ENCODE assay signal across 1 cellular context in the genomic region with DNA sequence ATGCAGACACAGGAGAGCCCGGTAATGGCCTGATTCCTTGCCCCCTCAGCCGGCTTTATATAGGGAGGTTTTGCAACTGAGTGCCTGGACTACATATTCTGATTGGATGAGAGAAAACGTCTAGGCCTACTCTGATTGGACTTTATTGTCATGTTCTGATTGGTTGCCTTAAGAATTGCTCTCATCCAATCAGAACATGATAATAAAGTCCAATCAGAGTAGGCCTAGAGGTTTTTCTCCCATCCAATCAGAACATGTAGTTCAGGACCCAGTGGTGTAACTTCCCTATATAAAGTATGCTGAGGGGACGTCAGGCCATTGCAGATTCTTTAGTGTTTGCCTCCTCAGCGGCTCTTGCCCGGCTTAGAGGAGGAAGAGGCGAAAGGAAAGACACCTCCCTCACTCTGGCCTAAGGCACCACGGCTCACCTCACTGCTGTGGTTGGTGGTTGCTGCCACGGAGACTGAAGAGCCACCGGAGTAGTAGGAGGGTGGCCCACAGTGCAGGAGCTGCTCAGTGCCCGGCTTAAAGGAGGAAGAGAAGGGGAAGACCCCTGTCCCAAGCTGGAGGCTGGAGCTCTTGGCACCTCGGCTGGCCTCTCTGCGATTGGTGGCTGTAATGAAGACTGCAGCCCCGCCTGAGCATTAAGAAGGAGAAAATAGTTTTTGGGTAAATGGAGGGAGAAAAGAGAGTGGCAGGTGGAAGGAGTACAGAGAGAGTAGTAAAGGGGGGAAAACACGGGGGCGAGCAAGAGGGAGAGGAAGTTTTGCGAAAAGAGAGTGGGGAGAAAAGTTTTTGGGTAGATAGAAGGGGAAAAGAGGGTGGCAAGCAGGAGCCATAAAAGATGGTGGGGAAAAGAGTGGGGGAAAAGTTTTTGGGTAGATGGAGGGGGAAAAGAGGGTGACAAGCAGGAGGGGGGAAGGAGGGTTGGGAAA.
TF ChIP-seq lines count a peak whose summit lies in the region.

No MANE protein-coding gene starts in this region.

TF ChIP-seq in GM23338, 12 proteins besides CTCF, POLR2A, EP300 and RAD21 (continued from another document):
- TF ChIP-seq, protein P1, sequence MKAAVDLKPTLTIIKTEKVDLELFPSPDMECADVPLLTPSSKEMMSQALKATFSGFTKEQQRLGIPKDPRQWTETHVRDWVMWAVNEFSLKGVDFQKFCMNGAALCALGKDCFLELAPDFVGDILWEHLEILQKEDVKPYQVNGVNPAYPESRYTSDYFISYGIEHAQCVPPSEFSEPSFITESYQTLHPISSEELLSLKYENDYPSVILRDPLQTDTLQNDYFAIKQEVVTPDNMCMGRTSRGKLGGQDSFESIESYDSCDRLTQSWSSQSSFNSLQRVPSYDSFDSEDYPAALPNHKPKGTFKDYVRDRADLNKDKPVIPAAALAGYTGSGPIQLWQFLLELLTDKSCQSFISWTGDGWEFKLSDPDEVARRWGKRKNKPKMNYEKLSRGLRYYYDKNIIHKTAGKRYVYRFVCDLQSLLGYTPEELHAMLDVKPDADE (IDR thresholded peaks at IDR 0.05), result no peak
- TF ChIP-seq STAT1 (IDR thresholded peaks at IDR 0.05; ENCODE audit: unreplicated experiment), result no peak
- TF ChIP-seq JUNB (IDR thresholded peaks at IDR 0.05; ENCODE audit: unreplicated experiment), result no peak
- no peak for TF ChIP-seq NANOG (IDR thresholded peaks at IDR 0.05; ENCODE audit: borderline replicate concordance)
- TF ChIP-seq, protein P2, sequence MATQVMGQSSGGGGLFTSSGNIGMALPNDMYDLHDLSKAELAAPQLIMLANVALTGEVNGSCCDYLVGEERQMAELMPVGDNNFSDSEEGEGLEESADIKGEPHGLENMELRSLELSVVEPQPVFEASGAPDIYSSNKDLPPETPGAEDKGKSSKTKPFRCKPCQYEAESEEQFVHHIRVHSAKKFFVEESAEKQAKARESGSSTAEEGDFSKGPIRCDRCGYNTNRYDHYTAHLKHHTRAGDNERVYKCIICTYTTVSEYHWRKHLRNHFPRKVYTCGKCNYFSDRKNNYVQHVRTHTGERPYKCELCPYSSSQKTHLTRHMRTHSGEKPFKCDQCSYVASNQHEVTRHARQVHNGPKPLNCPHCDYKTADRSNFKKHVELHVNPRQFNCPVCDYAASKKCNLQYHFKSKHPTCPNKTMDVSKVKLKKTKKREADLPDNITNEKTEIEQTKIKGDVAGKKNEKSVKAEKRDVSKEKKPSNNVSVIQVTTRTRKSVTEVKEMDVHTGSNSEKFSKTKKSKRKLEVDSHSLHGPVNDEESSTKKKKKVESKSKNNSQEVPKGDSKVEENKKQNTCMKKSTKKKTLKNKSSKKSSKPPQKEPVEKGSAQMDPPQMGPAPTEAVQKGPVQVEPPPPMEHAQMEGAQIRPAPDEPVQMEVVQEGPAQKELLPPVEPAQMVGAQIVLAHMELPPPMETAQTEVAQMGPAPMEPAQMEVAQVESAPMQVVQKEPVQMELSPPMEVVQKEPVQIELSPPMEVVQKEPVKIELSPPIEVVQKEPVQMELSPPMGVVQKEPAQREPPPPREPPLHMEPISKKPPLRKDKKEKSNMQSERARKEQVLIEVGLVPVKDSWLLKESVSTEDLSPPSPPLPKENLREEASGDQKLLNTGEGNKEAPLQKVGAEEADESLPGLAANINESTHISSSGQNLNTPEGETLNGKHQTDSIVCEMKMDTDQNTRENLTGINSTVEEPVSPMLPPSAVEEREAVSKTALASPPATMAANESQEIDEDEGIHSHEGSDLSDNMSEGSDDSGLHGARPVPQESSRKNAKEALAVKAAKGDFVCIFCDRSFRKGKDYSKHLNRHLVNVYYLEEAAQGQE (IDR thresholded peaks at IDR 0.05; ENCODE audit: unreplicated experiment), result no peak
- TF ChIP-seq EZH2 (IDR thresholded peaks at IDR 0.05; ENCODE audit: low read depth, unreplicated experiment), result no peak
- no peak for TF ChIP-seq POLR2AphosphoS5 (IDR thresholded peaks at IDR 0.05; ENCODE audit: low read depth)
